Comparison of ENCODE assay signal across 9 cellular contexts in genomic region chr19:54271603-54272002, GRCh38. TPM values are rescaled to one million over a fixed set of nuclear protein-coding genes. Genes with fewer than 3 reads are reported as not detected.
"Had no signal": no experiment of that assay in that cellular context is flagged by ENCODE, and none has a peak within 500 bp of the region (broad histone marks: within the 10 kb centered on the region; RNA-seq: fewer than 3 reads in every experiment).

No MANE protein-coding gene starts in this region.

RNA-seq across cellular contexts. Expression of gene LILRB2, which starts 9.3 kb away (rescaled TPM):
- total RNA-seq: activated CD4-positive, alpha-beta T cell treated with anti-CD3 and anti-CD28 coated beads, Interleukin-2, amount 10 ng/mL, durations not matched to agents 24 days and 14 days; activated CD8-positive, alpha-beta memory T cell treated with anti-CD3 and anti-CD28 coated beads, Interleukin-2, amount 10 ng/mL, durations not matched to agents 7 days and 5 days; activated T-helper 1 cell treated with anti-CD3 and anti-CD28 coated beads, Interleukin-12 subunit alpha, Interleukin-12 subunit beta, Interleukin-2, Interleukin-4 antibody, amounts not matched to agents 30 ng/mL and 10 ng/mL and 1 ng/mL, durations not matched to agents 14 hours and 24 hours and 36 hours; MCF 10A; NCI-H460; PC-9 had no signal

RNA-seq across cellular contexts. Expression of gene LILRB5, which starts 14.5 kb away (rescaled TPM):
- total RNA-seq: activated CD4-positive, alpha-beta T cell treated with anti-CD3 and anti-CD28 coated beads, Interleukin-2, amount 10 ng/mL, durations not matched to agents 24 days and 14 days; activated CD8-positive, alpha-beta memory T cell treated with anti-CD3 and anti-CD28 coated beads, Interleukin-2, amount 10 ng/mL, durations not matched to agents 7 days and 5 days; activated T-helper 1 cell treated with anti-CD3 and anti-CD28 coated beads, Interleukin-12 subunit alpha, Interleukin-12 subunit beta, Interleukin-2, Interleukin-4 antibody, amounts not matched to agents 30 ng/mL and 10 ng/mL and 1 ng/mL, durations not matched to agents 14 hours and 24 hours and 36 hours; MCF 10A; NCI-H460; PC-9 had no signal
- polyA plus RNA-seq: IgD-negative memory B cell had no signal

RNA-seq across cellular contexts. Expression of gene LILRA6, which starts 29.0 kb away (rescaled TPM):
- total RNA-seq: activated B cell treated with CpG ODN at 0.5 μM for 24 hours; activated CD8-positive, alpha-beta memory T cell treated with anti-CD3 and anti-CD28 coated beads, Interleukin-2, amount 10 ng/mL, durations not matched to agents 7 days and 5 days; MCF 10A; NCI-H460; PC-9 had no signal

RNA-seq across cellular contexts. Expression of gene LILRA5, which starts 41.4 kb away (rescaled TPM):
- total RNA-seq: activated CD4-positive, alpha-beta T cell treated with anti-CD3 and anti-CD28 coated beads, Interleukin-2, amount 10 ng/mL, durations not matched to agents 24 days and 14 days; activated CD8-positive, alpha-beta memory T cell treated with anti-CD3 and anti-CD28 coated beads, Interleukin-2, amount 10 ng/mL, durations not matched to agents 7 days and 5 days; activated T-helper 1 cell treated with anti-CD3 and anti-CD28 coated beads, Interleukin-12 subunit alpha, Interleukin-12 subunit beta, Interleukin-2, Interleukin-4 antibody, amounts not matched to agents 30 ng/mL and 10 ng/mL and 1 ng/mL, durations not matched to agents 14 hours and 24 hours and 36 hours; MCF 10A; NCI-H460; PC-9; T-cell had no signal

RNA-seq across cellular contexts. Expression of gene LILRB3, which starts 48.8 kb away (rescaled TPM):
- total RNA-seq: MCF 10A, NCI-H460, PC-9 had no signal
